Comparison of ENCODE assay signal across 23 cellular contexts in the genomic region with DNA sequence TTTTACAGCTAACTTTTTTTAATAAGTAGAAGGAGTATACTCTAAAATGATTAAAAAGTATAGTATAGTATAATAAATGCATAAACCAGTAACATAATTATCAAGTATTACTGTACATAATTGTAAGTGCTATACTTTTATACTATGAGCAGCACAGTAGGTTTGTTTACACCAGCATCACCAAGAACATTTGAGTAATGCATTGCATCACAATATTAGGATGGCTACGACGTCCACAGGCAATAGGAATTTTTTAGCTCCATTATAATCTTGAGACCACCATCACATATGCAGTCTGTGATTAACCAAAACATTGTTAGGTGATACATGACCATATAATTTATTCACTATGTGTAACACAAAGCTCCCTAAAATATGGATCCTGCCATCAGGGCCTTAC. TPM values are rescaled to one million over a fixed set of nuclear protein-coding genes. Genes with fewer than 3 reads are reported as not detected.
"Had no signal": no experiment of that assay in that cellular context is flagged by ENCODE, and none has a peak within 500 bp of the region (broad histone marks: within the 10 kb centered on the region; RNA-seq: fewer than 3 reads in every experiment).

No MANE protein-coding gene starts in this region.

- H3K27ac ChIP-seq: heart left ventricle, pancreas, tibial nerve, upper lobe of right lung, vagina had no signal

- H3K4me3 Mint-ChIP-seq: dendritic cell treated with granulocyte-macrophage colony-stimulating factor and Interleukin-4, amounts not matched to agents 40 ng/mL and 50 ng/mL, for 4 days; naive B cell; nephron had no signal

- DNase-seq: erythroblast; foreskin melanocyte; heart left ventricle; hypothalamus; kidney; left colon; left ventricle myocardium superior; mesendoderm; naive B cell; occipital lobe; pancreas; right cardiac atrium; stimulated activated CD4-positive, alpha-beta T cell treated with anti-CD3 and anti-CD28 coated beads, Interleukin-2, amount 100 ng/mL, for 48 hours; stimulated activated naive CD4-positive, alpha-beta T cell treated with Interleukin-2 at 50 U/mL for 16 hours; testis; upper lobe of right lung had no signal

- H3K27ac Mint-ChIP-seq: dendritic cell treated with granulocyte-macrophage colony-stimulating factor and Interleukin-4, amounts not matched to agents 40 ng/mL and 50 ng/mL, for 4 days; nephron; progenitor cell of endocrine pancreas had no signal

- H3K9me3 Mint-ChIP-seq: dendritic cell treated with granulocyte-macrophage colony-stimulating factor and Interleukin-4, amounts not matched to agents 40 ng/mL and 50 ng/mL, for 4 days; naive B cell; nephron had no signal

- H3K27me3 Mint-ChIP-seq: dendritic cell treated with granulocyte-macrophage colony-stimulating factor and Interleukin-4, amounts not matched to agents 40 ng/mL and 50 ng/mL, for 4 days; naive B cell; progenitor cell of endocrine pancreas had no signal

- H3K27me3 ChIP-seq: heart left ventricle, pancreas, testis, tibial nerve, upper lobe of right lung, vagina had no signal

- ATAC-seq: heart left ventricle, left colon, left ventricle myocardium superior, pancreas, right cardiac atrium, upper lobe of right lung had no signal

- H3K4me3 ChIP-seq: heart left ventricle, lung, pancreas, smooth muscle cell, testis, tibial nerve, upper lobe of right lung, vagina had no signal

RNA-seq across cellular contexts. Expression of gene LYVE1, which starts 47.9 kb away (rescaled TPM):
- total RNA-seq: progenitor cell of endocrine pancreas, smooth muscle cell had no signal
